In the genomic region with DNA sequence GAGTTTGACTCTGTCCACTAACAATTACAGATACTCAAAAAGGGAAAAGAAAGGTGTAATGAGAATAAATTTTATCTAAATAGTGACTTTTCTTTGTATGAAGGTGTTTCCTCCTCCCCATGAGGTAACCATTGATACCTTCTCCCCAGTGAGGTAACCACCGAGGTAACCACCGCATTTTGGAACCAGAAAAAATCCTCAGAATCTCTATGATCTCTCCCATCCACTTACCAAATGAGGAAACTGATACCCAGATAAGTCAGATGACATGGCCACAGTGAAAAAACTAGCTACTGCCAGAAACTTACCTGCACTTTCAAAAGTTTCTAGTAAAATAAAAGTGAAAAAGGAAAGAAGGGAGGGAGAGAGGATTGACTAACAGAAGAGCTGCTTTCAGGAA, we compare ENCODE assay signal across 23 cellular contexts.
DNase-seq lines count a peak whose midpoint lies in the region; ATAC-seq and TF ChIP-seq lines count a peak whose summit lies in the region.
"Had no signal": no experiment of that assay in that cellular context is flagged by ENCODE, and none has a peak within 500 bp of the region (broad histone marks: within the 10 kb centered on the region; RNA-seq: fewer than 3 reads in every experiment).

No MANE protein-coding gene starts in this region.

- no peaks in the 10 kb centered on the region for H3K36me3 Mint-ChIP-seq in activated CD4-positive, alpha-beta T cell treated with anti-CD3 and anti-CD28 coated beads for 36 hours (ENCODE audit: low read depth)
- peaks cover 1% of the 10 kb centered on the region for H3K36me3 Mint-ChIP-seq in activated CD4-positive, alpha-beta T cell treated with anti-CD3 and anti-CD28 coated beads, Interleukin-2, amount 10 ng/mL, durations not matched to agents 7 days and 5 days (ENCODE audit: low read depth)
- H3K36me3 Mint-ChIP-seq in activated naive CD4-positive, alpha-beta T cell treated with anti-CD3 and anti-CD28 coated beads, Interleukin-2, amount 50 U/mL, for 24 hours = no peaks in the 10 kb centered on the region
- no peaks in the 10 kb centered on the region for H3K36me3 Mint-ChIP-seq in activated naive CD8-positive, alpha-beta T cell
- H3K36me3 Mint-ChIP-seq: CD4-positive, alpha-beta memory T cell; IgD-negative memory B cell had no signal

- intact Hi-C loops in activated CD4-positive, alpha-beta T cell treated with anti-CD3 and anti-CD28 coated beads for 36 hours (cut with DNase I, micrococcal nuclease) = loop anchor here (2.0 kb wide), 2 partner anchors 23 to 33 kb away; no protein-coding TSS in a partner anchor
- intact Hi-C loops in mucosa of descending colon (cut with DNase I, micrococcal nuclease) = no loop called here

- H3K9me3 Mint-ChIP-seq in activated CD4-positive, alpha-beta T cell treated with anti-CD3 and anti-CD28 coated beads for 36 hours (ENCODE audit: low read depth) = no peaks in the 10 kb centered on the region
- H3K9me3 Mint-ChIP-seq in activated CD4-positive, alpha-beta T cell treated with anti-CD3 and anti-CD28 coated beads, Interleukin-2, amount 10 ng/mL, durations not matched to agents 7 days and 5 days = peaks cover 3% of the 10 kb centered on the region
- no peaks in the 10 kb centered on the region for H3K9me3 Mint-ChIP-seq in activated naive CD4-positive, alpha-beta T cell treated with anti-CD3 and anti-CD28 coated beads, Interleukin-2, amount 50 U/mL, for 24 hours
- no peaks in the 10 kb centered on the region for H3K9me3 Mint-ChIP-seq in activated naive CD8-positive, alpha-beta T cell (ENCODE audit: low read depth)
- no peaks in the 10 kb centered on the region for H3K9me3 Mint-ChIP-seq in stimulated activated naive CD8-positive, alpha-beta T cell treated with anti-CD3 and anti-CD28 coated beads, Interleukin-15, amount 100 ng/mL, for 72 hours

- DNase-seq in activated CD4-positive, alpha-beta T cell treated with anti-CD3 and anti-CD28 coated beads for 36 hours = no peak
- no peak for DNase-seq in activated CD4-positive, alpha-beta T cell treated with anti-CD3 and anti-CD28 coated beads, Interleukin-2, amount 10 ng/mL, durations not matched to agents 7 days and 5 days
- no peak for DNase-seq in activated naive CD4-positive, alpha-beta T cell treated with anti-CD3 and anti-CD28 coated beads, Interleukin-2, amount 50 U/mL, for 16 hours
- DNase-seq in stimulated activated naive CD8-positive, alpha-beta T cell treated with anti-CD3 and anti-CD28 coated beads, Interleukin-15, amount 100 ng/mL, for 72 hours = peak in 1 of 2 donors; percentile 22
- no peak for DNase-seq in glomerular visceral epithelial cell (ENCODE audit: extremely low spot score)
- no peak for DNase-seq in mucosa of descending colon
- DNase-seq: ACHN; Caco-2; CD4-positive, alpha-beta memory T cell; DMS 273 treated with DMSO at 0.1 percent for 48 hours; DMS79 treated with DMSO at 0.1 percent for 48 hours; MV-4-11; NCI-H1105 treated with DMSO at 0.1 percent for 48 hours; NCI-H2029 treated with DMSO at 0.1 percent for 48 hours; NCI-H226; NCI-H524; PC-9; RPMI8226; SHP77 had no signal

- H3K27me3 Mint-ChIP-seq in activated CD4-positive, alpha-beta T cell treated with anti-CD3 and anti-CD28 coated beads for 36 hours = peaks cover 12% of the 10 kb centered on the region
- H3K27me3 Mint-ChIP-seq in activated CD4-positive, alpha-beta T cell treated with anti-CD3 and anti-CD28 coated beads, Interleukin-2, amount 10 ng/mL, durations not matched to agents 7 days and 5 days = peaks cover 2% of the 10 kb centered on the region
- no peaks in the 10 kb centered on the region for H3K27me3 Mint-ChIP-seq in activated naive CD4-positive, alpha-beta T cell treated with anti-CD3 and anti-CD28 coated beads, Interleukin-2, amount 50 U/mL, for 24 hours
- peaks cover 5% of the 10 kb centered on the region for H3K27me3 Mint-ChIP-seq in activated naive CD8-positive, alpha-beta T cell
- H3K27me3 Mint-ChIP-seq in stimulated activated naive CD8-positive, alpha-beta T cell treated with anti-CD3 and anti-CD28 coated beads, Interleukin-15, amount 100 ng/mL, for 72 hours = peaks cover 10% of the 10 kb centered on the region

- POLR2A ChIA-PET in activated CD4-positive, alpha-beta T cell treated with anti-CD3 and anti-CD28 coated beads for 36 hours (lab: Charles Lee) = interaction anchor here (0.6 to 0.7 kb wide), 2 partner anchors 246 to 882 kb away, joined by 3 to 7 read pairs; no protein-coding TSS in a partner anchor
- POLR2A ChIA-PET in activated CD4-positive, alpha-beta T cell treated with anti-CD3 and anti-CD28 coated beads, Interleukin-2, amount 10 ng/mL, durations not matched to agents 7 days and 5 days (lab: Charles Lee) = no interaction called here

- H3K4me3 ChIP-seq in mucosa of descending colon = no peak overlapping the region
- H3K4me3 ChIP-seq: BLaER1, PC-9 had no signal

- no peaks in the 10 kb centered on the region for H3K36me3 ChIP-seq in mucosa of descending colon (ENCODE audit: low read depth)
- H3K36me3 ChIP-seq: BLaER1 had no signal

- no peak overlapping the region for H3K4me3 Mint-ChIP-seq in activated CD4-positive, alpha-beta T cell treated with anti-CD3 and anti-CD28 coated beads for 36 hours
- H3K4me3 Mint-ChIP-seq in activated CD4-positive, alpha-beta T cell treated with anti-CD3 and anti-CD28 coated beads, Interleukin-2, amount 10 ng/mL, durations not matched to agents 7 days and 5 days = no peak overlapping the region
- no peak overlapping the region for H3K4me3 Mint-ChIP-seq in activated naive CD4-positive, alpha-beta T cell treated with anti-CD3 and anti-CD28 coated beads, Interleukin-2, amount 50 U/mL, for 24 hours
- peak overlapping the region; percentile 3 for H3K4me3 Mint-ChIP-seq in activated naive CD8-positive, alpha-beta T cell
- peak overlapping the region in 1 of 2 donors; percentile 30 for H3K4me3 Mint-ChIP-seq in stimulated activated naive CD8-positive, alpha-beta T cell treated with anti-CD3 and anti-CD28 coated beads, Interleukin-15, amount 100 ng/mL, for 72 hours
- H3K4me3 Mint-ChIP-seq: CD4-positive, alpha-beta memory T cell; IgD-negative memory B cell had no signal

- no peaks in the 10 kb centered on the region for H3K4me1 ChIP-seq in mucosa of descending colon (ENCODE audit: low read depth)

- H3K4me1 Mint-ChIP-seq in activated CD4-positive, alpha-beta T cell treated with anti-CD3 and anti-CD28 coated beads for 36 hours = peaks cover 32% of the 10 kb centered on the region
- peaks cover 31% of the 10 kb centered on the region for H3K4me1 Mint-ChIP-seq in activated CD4-positive, alpha-beta T cell treated with anti-CD3 and anti-CD28 coated beads, Interleukin-2, amount 10 ng/mL, durations not matched to agents 7 days and 5 days
- peaks cover 18% of the 10 kb centered on the region for H3K4me1 Mint-ChIP-seq in activated naive CD4-positive, alpha-beta T cell treated with anti-CD3 and anti-CD28 coated beads, Interleukin-2, amount 50 U/mL, for 24 hours
- peaks cover 29% of the 10 kb centered on the region for H3K4me1 Mint-ChIP-seq in activated naive CD8-positive, alpha-beta T cell (ENCODE audit: low read depth)
- peaks cover 42% of the 10 kb centered on the region for H3K4me1 Mint-ChIP-seq in stimulated activated naive CD8-positive, alpha-beta T cell treated with anti-CD3 and anti-CD28 coated beads, Interleukin-15, amount 100 ng/mL, for 72 hours

- no peaks in the 10 kb centered on the region for H3K9me3 ChIP-seq in mucosa of descending colon
- H3K9me3 ChIP-seq: BLaER1 had no signal

- peak; percentile 28 for ATAC-seq in activated CD4-positive, alpha-beta T cell treated with anti-CD3 and anti-CD28 coated beads for 36 hours
- peak; percentile 80 for ATAC-seq in stimulated activated naive CD8-positive, alpha-beta T cell treated with anti-CD3 and anti-CD28 coated beads, Interleukin-15, amount 100 ng/mL, for 72 hours
- no peak for ATAC-seq in mucosa of descending colon

- TF ChIP-seq CTCF in mucosa of descending colon (IDR thresholded peaks at IDR 0.05) = no peak

- no peak overlapping the region for H3K27ac Mint-ChIP-seq in activated CD4-positive, alpha-beta T cell treated with anti-CD3 and anti-CD28 coated beads for 36 hours
- H3K27ac Mint-ChIP-seq in activated CD4-positive, alpha-beta T cell treated with anti-CD3 and anti-CD28 coated beads, Interleukin-2, amount 10 ng/mL, durations not matched to agents 7 days and 5 days = no peak overlapping the region
- peak overlapping the region; percentile 62 for H3K27ac Mint-ChIP-seq in activated naive CD4-positive, alpha-beta T cell treated with anti-CD3 and anti-CD28 coated beads, Interleukin-2, amount 50 U/mL, for 24 hours
- H3K27ac Mint-ChIP-seq in activated naive CD8-positive, alpha-beta T cell = no peak overlapping the region
- H3K27ac Mint-ChIP-seq in stimulated activated naive CD8-positive, alpha-beta T cell treated with anti-CD3 and anti-CD28 coated beads, Interleukin-15, amount 100 ng/mL, for 72 hours = no peak overlapping the region
- H3K27ac Mint-ChIP-seq: CD4-positive, alpha-beta memory T cell; IgD-negative memory B cell had no signal

- CTCF ChIA-PET in activated CD4-positive, alpha-beta T cell treated with anti-CD3 and anti-CD28 coated beads for 36 hours (lab: Charles Lee) = interaction anchor here (0.7 kb wide), 2 partner anchors 259 to 529 kb away, joined by 3 to 4 read pairs; no protein-coding TSS in a partner anchor
- CTCF ChIA-PET in activated CD4-positive, alpha-beta T cell treated with anti-CD3 and anti-CD28 coated beads, Interleukin-2, amount 10 ng/mL, durations not matched to agents 7 days and 5 days (lab: Charles Lee) = interaction anchor here (1.0 kb wide), 1 partner anchor 32 kb away, joined by 7 read pairs; no protein-coding TSS in a partner anchor

Comparison
In these comparisons a context has a peak if more than half of its experiments do, and no peak if none do; other contexts are left out.
1. intact Hi-C loops: an anchor here in activated CD4-positive, alpha-beta T cell treated with anti-CD3 and anti-CD28 coated beads for 36 hours (2.0 kb wide); none called in mucosa of descending colon.